Comparison of ENCODE assay signal across 8 cellular contexts in genomic region chr18:36829362-36830140, GRCh38. TPM values are rescaled to one million over a fixed set of nuclear protein-coding genes. Genes with fewer than 3 reads are reported as not detected.
A peak's percentile ranks its signal among the peaks of the same experiment; 100 is the strongest.
DNase-seq lines count a peak whose midpoint lies in the region; TF ChIP-seq lines count a peak whose summit lies in the region.

No MANE protein-coding gene starts in this region.

- H3K9me3 ChIP-seq in DOHH2 (ENCODE audit: control insufficient read depth, insufficient read depth, low read length) (no peaks in the 10 kb centered on the region), MG63 (no peaks in the 10 kb centered on the region), adrenal gland (replicated peaks in 1 of 3) (no peaks in the 10 kb centered on the region), iPS-15b (ENCODE audit: control insufficient read depth, insufficient read depth, low read length) (no peaks in the 10 kb centered on the region), smooth muscle cell (replicated peaks; ENCODE audit: low read depth) (no peaks in the 10 kb centered on the region)

- no peak for TF ChIP-seq POLR2A in adrenal gland (IDR thresholded peaks at IDR 0.05)

- DNase-seq in MG63 (peak; percentile 1), adrenal gland (no peak), smooth muscle cell (lab: John Stamatoyannopoulos, UW; ENCODE audit: unreplicated experiment) (no peak), UCSD-AML1 (lab: John Stamatoyannopoulos, UW; ENCODE audit: unreplicated experiment) (no peak), NCI-H1048 (lab: John Stamatoyannopoulos, UW) (no peak), iPS-NIHi11 (ENCODE audit: low spot score) (no peak)

- intact Hi-C loops in adrenal gland (cut with DNase I), result no loop called here

- H3F3A ChIP-seq in DOHH2 (ENCODE audit: control insufficient read depth, insufficient read depth) (no peaks in the 10 kb centered on the region), smooth muscle cell (ENCODE audit: low read depth) (no peaks in the 10 kb centered on the region)

- TF ChIP-seq CTCF in DOHH2 (IDR thresholded peaks at IDR 0.05; ENCODE audit: low read depth, low read length, poor library complexity, severe bottlenecking) (no peak), adrenal gland (IDR thresholded peaks at IDR 0.05) (no peak), smooth muscle cell (IDR thresholded peaks at IDR 0.05; ENCODE audit: borderline replicate concordance, insufficient read depth, poor library complexity, severe bottlenecking) (no peak)

- no peaks in the 10 kb centered on the region for H3K9me2 ChIP-seq in DOHH2 (replicated peaks; ENCODE audit: control insufficient read depth, low read length)

- H3K27me3 ChIP-seq in DOHH2 (ENCODE audit: control insufficient read depth, low read length) (no peaks in the 10 kb centered on the region), MG63 (no peaks in the 10 kb centered on the region), adrenal gland (no peaks in the 10 kb centered on the region), iPS-15b (ENCODE audit: control insufficient read depth, insufficient read depth, low read length) (no peaks in the 10 kb centered on the region), smooth muscle cell (ENCODE audit: low read depth) (no peaks in the 10 kb centered on the region)

- H3K27ac ChIP-seq in DOHH2 (ENCODE audit: low read depth, low read length) (peak overlapping the region; percentile 13), adrenal gland (peak overlapping the region in 4 of 5 donors; percentile 30 to 85 (median 77)), smooth muscle cell (ENCODE audit: low read depth) (peak overlapping the region; percentile 79)

- 9 to 24% (median 19%) methylated on average over 13 to 17 of the region's 17 CpGs for WGBS in adrenal gland, 4 donors
- 22% methylated on average over 17 of the region's 17 CpGs for WGBS in smooth muscle cell (ENCODE audit: low lambda C conversion rate)

- H3K79me2 ChIP-seq in DOHH2 (ENCODE audit: control insufficient read depth, low read length) (peaks cover 54% of the 10 kb centered on the region), smooth muscle cell (ENCODE audit: low read depth) (peaks cover 9% of the 10 kb centered on the region)

- H3K36me3 ChIP-seq in DOHH2 (ENCODE audit: control insufficient read depth, low read length) (peaks cover 13% of the 10 kb centered on the region), MG63 (peaks cover 2% of the 10 kb centered on the region), adrenal gland (replicated peaks in 1 of 2) (no peaks in the 10 kb centered on the region), iPS-15b (ENCODE audit: control insufficient read depth, insufficient read depth, low read length) (no peaks in the 10 kb centered on the region), smooth muscle cell (ENCODE audit: low read depth) (no peaks in the 10 kb centered on the region)

- no peaks in the 10 kb centered on the region for H4K20me1 ChIP-seq in DOHH2 (ENCODE audit: control insufficient read depth, insufficient read depth, low read depth, low read length)
- H4K20me1 ChIP-seq in smooth muscle cell (ENCODE audit: low read depth), result no peaks in the 10 kb centered on the region

- H2AFZ ChIP-seq in smooth muscle cell (ENCODE audit: low read depth), result peak overlapping the region; percentile 95

- H3K4me2 ChIP-seq in DOHH2 (ENCODE audit: low read length) (peak overlapping the region; percentile 83), smooth muscle cell (peak overlapping the region; percentile 87)

- H3K4me3 ChIP-seq in DOHH2 (ENCODE audit: low read length), result peak overlapping the region; percentile 94
- peak overlapping the region; percentile 97 for H3K4me3 ChIP-seq in MG63
- H3K4me3 ChIP-seq in adrenal gland, result peak overlapping the region; percentile 81 to 87 (median 86)
- H3K4me3 ChIP-seq in iPS-15b (ENCODE audit: low read depth, low read length), result peak overlapping the region; percentile 96
- peak overlapping the region; percentile 98 for H3K4me3 ChIP-seq in smooth muscle cell

- H3K4me1 ChIP-seq in DOHH2 (ENCODE audit: control insufficient read depth, low read length) (peaks cover 27% of the 10 kb centered on the region), adrenal gland (replicated peaks in 1 of 2) (peaks cover 0 to 19% of the 10 kb centered on the region in 2 donors), iPS-15b (ENCODE audit: control insufficient read depth, insufficient read depth, low read length) (peaks cover 2% of the 10 kb centered on the region), smooth muscle cell (ENCODE audit: low read depth) (peaks cover 3% of the 10 kb centered on the region)

- peak overlapping the region; percentile 72 for H3K9ac ChIP-seq in iPS-15b (ENCODE audit: low read depth, low read length)
- peak overlapping the region; percentile 84 for H3K9ac ChIP-seq in smooth muscle cell (ENCODE audit: low read depth)

RNA-seq across cellular contexts. Expression of gene KIAA1328, which starts 0.6 kb away (rescaled TPM):
- 1.8 and 2.4 TPM in 2 replicates for total RNA-seq in MG63 (2014; rRNA removed; shearing (Covaris generic); ENCODE audit: low replicate concordance)
- total RNA-seq in adrenal gland, result 10 to 100 TPM in 3 of 8 donors, 1 to 10 TPM in 5; 5.3 to 20.5 (median 7.7) TPM
- 1 to 10 TPM; 2.5 to 4.5 (median 4.4) TPM for polyA plus RNA-seq in adrenal gland
- 11.7 and 15.6 TPM in 2 replicates for total RNA-seq in smooth muscle cell
- 2.2 and 3.9 TPM in 2 replicates for polyA plus RNA-seq in smooth muscle cell

RNA-seq across cellular contexts. Expression of gene TPGS2, which starts 0.7 kb away (rescaled TPM):
- 127 and 137 TPM in 2 replicates for total RNA-seq in MG63 (2014; rRNA removed; shearing (Covaris generic); ENCODE audit: low replicate concordance)
- total RNA-seq in adrenal gland (100 to 1,000 TPM in 3 of 8 donors, 10 to 100 TPM in 5; 56.2 to 247 (median 91.7) TPM), smooth muscle cell (106 and 157 TPM in 2 replicates)
- polyA plus RNA-seq in adrenal gland (100 to 1,000 TPM in 1 of 3 donors, 10 to 100 TPM in 2; 35.3 to 134 (median 36.6) TPM), smooth muscle cell (96.5 and 99.2 TPM in 2 replicates)

Comparison
In these comparisons a context has a peak if more than half of its experiments do, and no peak if none do; other contexts are left out.
1. H3K27ac ChIP-seq: peak in every context shown above with its lines; median percentile 79 in smooth muscle cell; 77 in adrenal gland; 13 in DOHH2.